Comparison of ENCODE assay signal across 1 cellular context in the genomic region with DNA sequence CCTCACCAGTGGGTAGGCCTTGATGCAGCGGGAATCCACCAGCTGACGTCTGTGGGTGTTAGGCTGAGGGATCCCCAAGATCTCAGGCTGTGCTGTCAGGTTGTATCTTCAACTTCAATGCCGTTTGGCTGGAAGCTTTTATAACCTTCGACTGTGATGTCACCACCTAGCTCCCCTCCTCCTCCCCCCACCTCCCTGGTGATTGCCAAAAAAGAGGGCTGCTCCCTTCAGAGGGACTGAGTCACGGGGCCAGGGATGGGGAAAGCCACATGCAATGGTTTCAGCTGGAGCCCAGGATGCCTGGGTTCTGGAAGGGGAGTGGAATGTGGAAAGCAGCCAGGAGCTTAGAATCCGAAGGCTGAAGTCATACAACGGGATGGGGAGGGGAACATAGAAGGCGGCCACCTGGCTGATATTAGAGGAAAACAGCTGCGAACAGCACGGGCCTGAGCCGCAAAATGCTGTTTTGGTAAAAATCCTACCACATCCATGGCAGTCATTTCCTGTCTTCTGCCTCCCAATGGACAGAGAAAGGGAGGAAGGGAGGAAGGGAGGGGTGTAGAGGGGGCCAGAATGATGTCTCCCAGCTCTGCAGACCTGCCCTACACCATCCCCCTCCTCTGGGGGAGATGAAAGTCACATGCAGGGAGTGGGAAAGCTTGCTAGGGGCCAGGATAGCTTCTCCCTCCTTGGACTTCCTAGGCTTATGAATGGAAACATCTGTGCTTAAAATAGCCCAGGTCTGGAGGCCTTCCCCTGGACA.
TF ChIP-seq lines count a peak whose summit lies in the region.

A gene (minus strand): TSS at position 110 of the 763 bp plus-strand sequence. CDS start 1,022 bp downstream, outside the sequence.

TF ChIP-seq in IMR-90, 13 proteins besides CTCF, POLR2A, EP300 and RAD21 (continued from another document):
- TF ChIP-seq, protein P1, sequence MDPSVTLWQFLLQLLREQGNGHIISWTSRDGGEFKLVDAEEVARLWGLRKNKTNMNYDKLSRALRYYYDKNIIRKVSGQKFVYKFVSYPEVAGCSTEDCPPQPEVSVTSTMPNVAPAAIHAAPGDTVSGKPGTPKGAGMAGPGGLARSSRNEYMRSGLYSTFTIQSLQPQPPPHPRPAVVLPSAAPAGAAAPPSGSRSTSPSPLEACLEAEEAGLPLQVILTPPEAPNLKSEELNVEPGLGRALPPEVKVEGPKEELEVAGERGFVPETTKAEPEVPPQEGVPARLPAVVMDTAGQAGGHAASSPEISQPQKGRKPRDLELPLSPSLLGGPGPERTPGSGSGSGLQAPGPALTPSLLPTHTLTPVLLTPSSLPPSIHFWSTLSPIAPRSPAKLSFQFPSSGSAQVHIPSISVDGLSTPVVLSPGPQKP (IDR thresholded peaks at IDR 0.05; ENCODE audit: borderline replicate concordance, low read depth, low read length) = no peak
- peak; percentile 49; the same call in 1 of the 2 replicates for TF ChIP-seq MXI1 (IDR thresholded peaks at IDR 0.05; ENCODE audit: borderline replicate concordance, low read depth, low read length)
- TF ChIP-seq, protein P2, sequence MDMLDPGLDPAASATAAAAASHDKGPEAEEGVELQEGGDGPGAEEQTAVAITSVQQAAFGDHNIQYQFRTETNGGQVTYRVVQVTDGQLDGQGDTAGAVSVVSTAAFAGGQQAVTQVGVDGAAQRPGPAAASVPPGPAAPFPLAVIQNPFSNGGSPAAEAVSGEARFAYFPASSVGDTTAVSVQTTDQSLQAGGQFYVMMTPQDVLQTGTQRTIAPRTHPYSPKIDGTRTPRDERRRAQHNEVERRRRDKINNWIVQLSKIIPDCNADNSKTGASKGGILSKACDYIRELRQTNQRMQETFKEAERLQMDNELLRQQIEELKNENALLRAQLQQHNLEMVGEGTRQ (IDR thresholded peaks at IDR 0.05; ENCODE audit: low read depth, low read length) = peak; percentile 49; the same call in 1 of the 2 replicates
TF ChIP-seq in IMR-90: peak in this region for 5.
